Comparison of ENCODE assay signal across 8 cellular contexts in the genomic region with DNA sequence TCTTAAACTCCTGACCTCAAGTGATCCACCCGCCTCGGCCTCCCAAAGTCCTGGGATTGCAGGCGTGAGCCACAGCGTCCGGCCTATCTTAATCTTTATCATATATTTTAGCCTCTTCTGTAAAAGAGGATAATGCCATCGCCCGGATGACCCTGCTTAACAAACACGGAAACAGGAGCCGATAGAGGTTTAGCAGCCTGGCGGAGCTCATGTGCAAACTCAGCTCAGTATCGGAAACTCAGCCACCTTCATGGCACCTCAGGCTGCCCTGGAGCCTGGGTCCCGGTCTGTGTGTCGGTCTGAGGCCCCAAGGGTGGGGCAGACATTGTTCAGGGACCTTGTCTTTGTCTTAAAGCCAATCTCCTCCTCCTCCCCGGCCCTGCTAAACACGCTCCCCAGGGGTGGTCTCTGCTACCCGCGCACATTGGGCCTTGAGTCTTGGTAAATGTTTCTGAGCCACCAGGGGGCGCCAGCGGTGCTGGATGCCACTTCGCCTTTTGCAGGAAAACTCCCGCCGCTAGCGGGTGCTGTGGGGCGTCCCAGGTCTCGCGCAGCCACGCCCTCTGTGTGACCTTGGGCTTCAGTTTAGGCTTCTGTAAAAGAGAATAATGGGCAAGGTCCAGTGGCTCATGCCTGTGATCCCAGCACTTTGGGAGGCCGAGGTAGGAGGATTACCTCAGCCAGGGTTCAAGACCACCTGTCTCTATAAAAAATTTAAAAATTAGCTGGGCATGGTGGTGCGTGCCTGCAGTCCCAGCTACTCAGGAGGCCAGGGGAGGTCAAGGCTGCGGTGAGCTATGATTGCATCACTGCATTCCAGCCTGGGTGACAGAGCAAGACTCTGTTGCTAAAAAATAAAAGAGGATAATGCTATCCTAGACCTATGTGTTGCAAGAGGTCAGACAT. TPM values are rescaled to one million over a fixed set of nuclear protein-coding genes. Genes with fewer than 3 reads are reported as not detected.
DNase-seq lines count a peak whose midpoint lies in the region; ATAC-seq and TF ChIP-seq lines count a peak whose summit lies in the region.

No MANE protein-coding gene starts in this region.

- RAD21 ChIA-PET in HCT116 (lab: Charles Lee; ENCODE audit: low non-redundant PET in 1 of 2, low total read pairs in 2 of 2, uncharacterized antibody in 2 of 2, unreplicated experiment in 2 of 2): interaction anchor here (0.6 to 2.1 kb wide), 3 partner anchors 19 to 281 kb away, joined by 3 to 11 read pairs (median 6); a partner anchor contains a TSS

- H2AFZ ChIP-seq in HCT116 (ENCODE audit: low read depth, low read length, poor library complexity, severe bottlenecking): peak overlapping the region; percentile 51

- peaks cover 7 to 15% of the 10 kb centered on the region in 2 experiments; a peak in 3 of 4 replicates for H3K4me1 ChIP-seq in HCT116 (ENCODE audit: control insufficient read depth in 1 of 2, insufficient read depth in 2 of 2, low read length in 2 of 2)

- H3K27ac Mint-ChIP-seq in endothelial cell (ENCODE audit: unreplicated experiment): no peak overlapping the region

- H3K27ac ChIP-seq in HCT116 (ENCODE audit: low read depth, low read length): no peak overlapping the region

- H3K27me3 Mint-ChIP-seq in endothelial cell (ENCODE audit: unreplicated experiment): peaks cover 5% of the 10 kb centered on the region

- H3K9ac ChIP-seq in HCT116 (ENCODE audit: low read length): no peak overlapping the region

- POLR2A ChIA-PET in HCT116 (lab: Charles Lee): interaction anchor here (0.8 to 1.1 kb wide), 2 partner anchors 24 to 33 kb away, joined by 3 read pairs; a partner anchor contains a TSS

- ATAC-seq in HCT116: peak; percentile 91

- no peaks in the 10 kb centered on the region for H4K20me1 ChIP-seq in HCT116 (ENCODE audit: insufficient read depth)

- H3K9me3 Mint-ChIP-seq in endothelial cell (ENCODE audit: unreplicated experiment): no peaks in the 10 kb centered on the region

- intact Hi-C loops in HCT116 (cut with micrococcal nuclease): loop anchor here (1.0 kb wide), 2 partner anchors 81 to 204 kb away; no protein-coding TSS in a partner anchor

- H3K4me3 Mint-ChIP-seq in endothelial cell (ENCODE audit: unreplicated experiment): no peak overlapping the region

- H3K36me3 ChIP-seq in HCT116 (ENCODE audit: control insufficient read depth in 1 of 2, insufficient read depth in 2 of 2, low read length in 2 of 2): no peaks in the 10 kb centered on the region

- BruUV-seq in HCT116 (replicated peaks; lab: Mats Ljungman, UMichigan): no TSS peak

- no peaks in the 10 kb centered on the region for H3K27me3 ChIP-seq in HCT116 (ENCODE audit: insufficient read depth, low read length)

- TF ChIP-seq RAD21 in HCT116 (IDR thresholded peaks at IDR 0.05; ENCODE audit: low read depth): peak; percentile 93

- peaks cover 23% of the 10 kb centered on the region for H3K4me1 Mint-ChIP-seq in endothelial cell (ENCODE audit: unreplicated experiment)

- DNase-seq in EL: peak; percentile 93
- DNase-seq in HCT116 (ENCODE audit: low read depth, low spot score): peak; percentile 79
- peak; percentile 53 to 79 for DNase-seq in NOMO-1 (lab: John Stamatoyannopoulos, UW; ENCODE audit: unreplicated experiment in 2 of 2)
- peak; percentile 82 to 98 (median 96) for DNase-seq in activated CD8-positive, alpha-beta memory T cell treated with anti-CD3 and anti-CD28 coated beads for 48 hours (ENCODE audit: low read depth in 2 of 3, low spot score in 2 of 3)
- DNase-seq in endothelial cell (ENCODE audit: low spot score): peak; percentile 95
- DNase-seq in mucosa of gallbladder (ENCODE audit: low spot score): peak; percentile 91
- DNase-seq in stimulated activated CD8-positive, alpha-beta memory T cell treated with anti-CD3 and anti-CD28 coated beads, Interleukin-4, amount 100 ng/mL, for 48 hours: peak; percentile 99
- no peak for DNase-seq in DMS79 treated with DMSO at 0.1 percent for 48 hours (lab: John Stamatoyannopoulos, UW)

- no peaks in the 10 kb centered on the region for H3K79me2 ChIP-seq in HCT116 (ENCODE audit: insufficient read depth, low read length)

- no peaks in the 10 kb centered on the region for H3K36me3 Mint-ChIP-seq in endothelial cell (ENCODE audit: low read depth, unreplicated experiment)

- CTCF ChIA-PET in HCT116 (lab: Charles Lee): interaction anchor here (0.6 to 3.0 kb wide), 17 partner anchors 8 to 457 kb away, joined by 3 to 26 read pairs (median 4); a partner anchor contains a TSS

- TF ChIP-seq CTCF in HCT116 (IDR thresholded peaks at IDR 0.05 in 2 of 3, conservative IDR thresholded peaks at IDR 0.05 in 1 of 3; ENCODE audit: borderline replicate concordance in 1 of 3, insufficient read depth in 1 of 3, low read depth in 2 of 3, low read length in 2 of 3): peak; percentile 99 to 100 (median 100)
- peak; percentile 99 for TF ChIP-seq CTCF in endothelial cell (IDR thresholded peaks at IDR 0.05; ENCODE audit: unreplicated experiment)

- no peak overlapping the region for H3K4me3 ChIP-seq in HCT116 (replicated peaks in 1 of 2; ENCODE audit: low read depth in 1 of 2, low read length in 2 of 2)

- no peaks in the 10 kb centered on the region for H3K9me2 ChIP-seq in HCT116 (ENCODE audit: insufficient read depth)

- no peaks in the 10 kb centered on the region for H3K9me3 ChIP-seq in HCT116 (ENCODE audit: control insufficient read depth in 1 of 2, insufficient read depth in 1 of 2, low read depth in 1 of 2, low read length in 2 of 2)

- no peak for TF ChIP-seq POLR2A in HCT116 (IDR thresholded peaks at IDR 0.05; ENCODE audit: borderline replicate concordance, extremely low read depth, insufficient read depth, insufficient read length)

- H3K4me2 ChIP-seq in HCT116 (ENCODE audit: low read length): peak overlapping the region; percentile 63

TF ChIP-seq in HCT116, 20 proteins besides CTCF, POLR2A, EP300 and RAD21:
- TF ChIP-seq POLR2AphosphoS5 (IDR thresholded peaks at IDR 0.05; ENCODE audit: low read depth, low read length): peak; percentile 33; the same call in 1 of the 2 replicates
- TF ChIP-seq, protein P1, sequence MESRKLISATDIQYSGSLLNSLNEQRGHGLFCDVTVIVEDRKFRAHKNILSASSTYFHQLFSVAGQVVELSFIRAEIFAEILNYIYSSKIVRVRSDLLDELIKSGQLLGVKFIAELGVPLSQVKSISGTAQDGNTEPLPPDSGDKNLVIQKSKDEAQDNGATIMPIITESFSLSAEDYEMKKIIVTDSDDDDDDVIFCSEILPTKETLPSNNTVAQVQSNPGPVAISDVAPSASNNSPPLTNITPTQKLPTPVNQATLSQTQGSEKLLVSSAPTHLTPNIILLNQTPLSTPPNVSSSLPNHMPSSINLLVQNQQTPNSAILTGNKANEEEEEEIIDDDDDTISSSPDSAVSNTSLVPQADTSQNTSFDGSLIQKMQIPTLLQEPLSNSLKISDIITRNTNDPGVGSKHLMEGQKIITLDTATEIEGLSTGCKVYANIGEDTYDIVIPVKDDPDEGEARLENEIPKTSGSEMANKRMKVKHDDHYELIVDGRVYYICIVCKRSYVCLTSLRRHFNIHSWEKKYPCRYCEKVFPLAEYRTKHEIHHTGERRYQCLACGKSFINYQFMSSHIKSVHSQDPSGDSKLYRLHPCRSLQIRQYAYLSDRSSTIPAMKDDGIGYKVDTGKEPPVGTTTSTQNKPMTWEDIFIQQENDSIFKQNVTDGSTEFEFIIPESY (IDR thresholded peaks at IDR 0.05; ENCODE audit: extremely low read depth, insufficient replicate concordance, low read length): peak; percentile 15
- peak; percentile 88 for TF ChIP-seq CEBPB (IDR thresholded peaks at IDR 0.05; ENCODE audit: low read depth)
- peak; percentile 68 for TF ChIP-seq YY1 (IDR thresholded peaks at IDR 0.05; ENCODE audit: extremely low read depth, insufficient replicate concordance, low read depth, low read length)
- no peak for TF ChIP-seq TCF7L2 (IDR thresholded peaks at IDR 0.05; ENCODE audit: borderline replicate concordance, extremely low read depth, insufficient read depth, insufficient read length)
- TF ChIP-seq EGR1 (IDR thresholded peaks at IDR 0.05; ENCODE audit: low read depth): no peak
- peak; percentile 71; the same call in 1 of the 2 replicates for TF ChIP-seq CBX3 (IDR thresholded peaks at IDR 0.05; ENCODE audit: low read depth)

RNA-seq across cellular contexts. Expression of a gene that starts 2.7 kb away (rescaled TPM):
- total RNA-seq in HCT116 (2021; ENCODE audit: unreplicated experiment) (not detected), endothelial cell (ENCODE audit: unreplicated experiment) (7.8 TPM), mucosa of gallbladder (0.26 TPM)
- polyA plus RNA-seq in HCT116 (2012): 0.04 TPM in 1 of 2 replicates, not detected in the other

RNA-seq across cellular contexts. Expression of a gene that starts 24.9 kb away (rescaled TPM):
- total RNA-seq in HCT116 (2021; ENCODE audit: unreplicated experiment): 10.4 TPM
- 5.1 and 5.5 TPM in 2 replicates for polyA plus RNA-seq in HCT116 (2012)
- 2.4 TPM for total RNA-seq in endothelial cell (ENCODE audit: unreplicated experiment)
- 37.2 TPM for total RNA-seq in mucosa of gallbladder

RNA-seq across cellular contexts. Expression of a gene that starts 32.6 kb away (rescaled TPM):
- total RNA-seq in HCT116 (2021; ENCODE audit: unreplicated experiment): 113 TPM
- 120 and 132 TPM in 2 replicates for polyA plus RNA-seq in HCT116 (2012)
- total RNA-seq in endothelial cell (ENCODE audit: unreplicated experiment): 60.8 TPM
- 144 TPM for total RNA-seq in mucosa of gallbladder
